In the genomic region with DNA sequence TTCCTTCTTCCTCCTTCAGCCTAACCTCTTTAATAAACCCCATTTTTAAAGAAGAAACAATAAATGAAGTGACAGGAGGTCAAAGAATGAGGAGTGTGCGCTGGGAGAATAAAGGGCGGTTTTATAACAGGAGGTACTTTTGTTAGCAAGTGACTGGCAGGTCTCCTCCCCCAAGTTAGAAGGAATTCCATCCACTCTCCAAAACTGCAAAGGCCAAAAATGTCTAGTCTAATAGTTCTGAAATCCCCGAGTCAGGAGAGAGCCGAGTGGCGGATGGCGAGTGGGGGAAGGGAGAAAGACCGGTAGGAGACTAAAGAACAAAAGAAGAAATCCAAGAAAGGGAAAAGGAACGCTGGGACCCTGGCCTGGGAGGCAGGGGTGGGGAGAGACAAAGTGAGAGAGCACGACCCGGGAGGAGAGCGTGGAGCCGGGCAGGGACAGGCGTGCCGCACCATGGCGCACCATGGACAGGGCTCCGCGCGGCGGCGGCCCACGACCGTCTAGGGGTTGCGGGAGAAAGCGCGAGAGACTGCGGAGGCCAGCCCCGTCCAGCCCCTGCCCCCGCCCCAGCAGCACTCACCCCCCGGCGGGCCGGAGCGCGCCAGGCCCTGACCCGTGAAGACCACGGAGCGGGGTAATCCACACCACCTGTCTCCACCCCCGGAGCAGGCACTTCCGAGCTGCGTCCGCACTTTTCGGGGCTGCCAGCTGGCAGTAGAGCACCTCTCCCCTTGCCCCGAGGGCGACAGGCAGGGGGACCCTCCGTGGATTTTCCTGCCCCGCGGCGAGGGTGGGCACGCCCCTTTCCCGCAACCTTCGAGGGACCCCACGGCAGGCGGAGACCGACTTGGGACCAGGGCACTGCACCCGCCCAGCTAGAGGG, we compare ENCODE assay signal across 9 cellular contexts. TPM values are rescaled to one million over a fixed set of nuclear protein-coding genes. Genes with fewer than 3 reads are reported as not detected.
A peak's percentile ranks its signal among the peaks of the same experiment; 100 is the strongest.
DNase-seq lines count a peak whose midpoint lies in the region; ATAC-seq and TF ChIP-seq lines count a peak whose summit lies in the region.
"Had no signal": no experiment of that assay in that cellular context is flagged by ENCODE, and none has a peak within 500 bp of the region (broad histone marks: within the 10 kb centered on the region; RNA-seq: fewer than 3 reads in every experiment).

No MANE protein-coding gene starts in this region.

- H3K9me3 ChIP-seq in gastroesophageal sphincter = no peaks in the 10 kb centered on the region
- peaks cover 3% of the 10 kb centered on the region for H3K9me3 ChIP-seq in trophoblast cell (ENCODE audit: insufficient read depth, low read depth, low read length)

- peak overlapping the region; percentile 42 to 65 for H3K4me3 ChIP-seq in gastroesophageal sphincter
- H3K4me3 ChIP-seq in trophoblast cell (ENCODE audit: low read depth, low read length) = peak overlapping the region; percentile 79

- peak overlapping the region; percentile 79 for H3K9ac ChIP-seq in trophoblast cell (ENCODE audit: low read length)

- ATAC-seq in gastroesophageal sphincter (no peak), HG03342 (IDR thresholded peaks at IDR 0.05; ENCODE audit: unreplicated experiment) (no peak), HG02642 (IDR thresholded peaks at IDR 0.05; ENCODE audit: poor library complexity, unreplicated experiment) (no peak)

- H3K4me1 ChIP-seq in gastroesophageal sphincter = peaks cover 0 to 36% (median 8%) of the 10 kb centered on the region in 3 donors
- peaks cover 5 to 18% of the 10 kb centered on the region in 2 experiments for H3K4me1 ChIP-seq in trophoblast cell (ENCODE audit: control insufficient read depth in 1 of 2, insufficient read depth in 2 of 2, low read length in 2 of 2)

- H3K79me1 ChIP-seq in trophoblast cell (ENCODE audit: low read length) = no peaks in the 10 kb centered on the region

- H2BK120ac ChIP-seq in trophoblast cell (ENCODE audit: insufficient read depth, low read length, poor library complexity) = no peak overlapping the region

- H2BK5ac ChIP-seq in trophoblast cell (ENCODE audit: low read depth, low read length, poor library complexity) = no peak overlapping the region

- no peak overlapping the region for H2AFZ ChIP-seq in trophoblast cell (ENCODE audit: insufficient read depth, low read length, poor library complexity)

- TF ChIP-seq EP300 in gastroesophageal sphincter (IDR thresholded peaks at IDR 0.05) = no peak

- H3K27me3 ChIP-seq in gastroesophageal sphincter (peaks cover 64% of the 10 kb centered on the region), trophoblast cell (ENCODE audit: insufficient read depth, low read length) (peaks cover 22% of the 10 kb centered on the region)

- DNase-seq in DMS 273 (lab: John Stamatoyannopoulos, UW; ENCODE audit: unreplicated experiment) (peak; percentile 33), DMS 273 treated with DMSO at 0.1 percent for 48 hours (lab: John Stamatoyannopoulos, UW) (no peak), RPMI7951 (ENCODE audit: low read depth) (peak; percentile 27), trophoblast cell (no peak), middle frontal gyrus (ENCODE audit: extremely low spot score, low spot score) (no peak)

- H2AK5ac ChIP-seq in trophoblast cell (ENCODE audit: low read length) = no peak overlapping the region

- H3K36me3 ChIP-seq in gastroesophageal sphincter (no peaks in the 10 kb centered on the region), trophoblast cell (ENCODE audit: control insufficient read depth in 1 of 2, insufficient read depth in 2 of 2, low read length in 2 of 2) (no peaks in the 10 kb centered on the region)

- no peak overlapping the region for H3K14ac ChIP-seq in trophoblast cell (ENCODE audit: low read length)

- peak overlapping the region; percentile 27 for H3K23ac ChIP-seq in trophoblast cell (ENCODE audit: low read length)

- H3K18ac ChIP-seq in trophoblast cell (ENCODE audit: low read length) = no peak overlapping the region

- WGBS in gastroesophageal sphincter (ENCODE audit: low coverage in 1 of 2), 2 donors = 6% methylated on average over 15 of the region's 54 CpGs; no CpG with 5 or more reads in 1 of the 2 donors
- no CpG with 5 or more reads among the region's 54 CpGs for WGBS in trophoblast cell (ENCODE audit: extremely low coverage, insufficient coverage, insufficient read length)

- H3K4me2 ChIP-seq in trophoblast cell (ENCODE audit: low read length) = peak overlapping the region; percentile 100

- no peak overlapping the region for H2BK12ac ChIP-seq in trophoblast cell (ENCODE audit: low read length)

- no peak overlapping the region for H4K12ac ChIP-seq in trophoblast cell (ENCODE audit: low read depth, low read length)

- no peaks in the 10 kb centered on the region for H3K79me2 ChIP-seq in trophoblast cell (ENCODE audit: control insufficient read depth, insufficient read depth, low read length, poor library complexity)

- no peak overlapping the region for H4K91ac ChIP-seq in trophoblast cell (ENCODE audit: low read depth, low read length)

- H3K27ac ChIP-seq in gastroesophageal sphincter (peak overlapping the region; percentile 3 to 88 (median 82)), trophoblast cell (ENCODE audit: low read depth, low read length) (no peak overlapping the region)
- H3K27ac ChIP-seq: 22Rv1 had no signal

- no peak overlapping the region for H4K8ac ChIP-seq in trophoblast cell (ENCODE audit: low read depth, low read length)

- peak in 1 of 4 experiments; percentile 0 for TF ChIP-seq CTCF in gastroesophageal sphincter (IDR thresholded peaks at IDR 0.05)

- H3K4ac ChIP-seq in trophoblast cell (ENCODE audit: low read depth, low read length) = no peak overlapping the region

- TF ChIP-seq POLR2A in gastroesophageal sphincter (IDR thresholded peaks at IDR 0.05) = no peak

RNA-seq across cellular contexts. Expression of gene CDH2, which starts 1.6 kb away (rescaled TPM):
- total RNA-seq in RPMI7951 (2014; rRNA removed; shearing (Covaris generic)) = 35.8 and 43.7 TPM in 2 replicates
- 10 to 100 TPM in 3 of 4 donors, 1 to 10 TPM in 1; 9.8 to 52.9 (median 17.8) TPM for total RNA-seq in gastroesophageal sphincter
- polyA plus RNA-seq in trophoblast cell (2013) = 8.5 and 10.9 TPM in 2 replicates

Comparison
In these comparisons a context has a peak if more than half of its experiments do, and no peak if none do; other contexts are left out.
1. DNase-seq: peak in DMS 273 (single experiment) and RPMI7951 (single experiment); none in DMS 273 treated with DMSO at 0.1 percent for 48 hours (single experiment), trophoblast cell (0 of 2) and middle frontal gyrus (single experiment).